8 cellular contexts compared by ENCODE assay signal in genomic region chr20:542777-543368, GRCh38. TPM values are rescaled to one million over a fixed set of nuclear protein-coding genes. Genes with fewer than 3 reads are reported as not detected.
DNase-seq lines count a peak whose midpoint lies in the region; ATAC-seq lines count a peak whose summit lies in the region.

No MANE protein-coding gene starts in this region.

- H3K36me3 ChIP-seq in mesodermal cell (ENCODE audit: control insufficient read depth, insufficient read depth, low read length) (peaks cover 43% of the 10 kb centered on the region), subcutaneous abdominal adipose tissue (ENCODE audit: control insufficient read depth in 5 of 5, insufficient read depth in 5 of 5, low read length in 5 of 5) (no peaks in the 10 kb centered on the region)

- H3K27ac ChIP-seq in mesodermal cell (ENCODE audit: low read depth, low read length, severe bottlenecking), result peak overlapping the region; percentile 86
- peak overlapping the region; percentile 66 for H3K27ac ChIP-seq in subcutaneous abdominal adipose tissue (ENCODE audit: low read depth, low read length)

- peaks cover 0 to 7% (median 4%) of the 10 kb centered on the region in 3 donors for H3K9me3 Mint-ChIP-seq in T-cell

- H3K9me3 ChIP-seq in mesodermal cell (ENCODE audit: control insufficient read depth, low read length) (peaks cover 36% of the 10 kb centered on the region), subcutaneous abdominal adipose tissue (ENCODE audit: control insufficient read depth in 5 of 5, low read length in 5 of 5) (no peaks in the 10 kb centered on the region)

- H3K36me3 Mint-ChIP-seq in T-cell, result peaks cover 21% of the 10 kb centered on the region

- ATAC-seq in HG03159 (IDR thresholded peaks at IDR 0.05; ENCODE audit: unreplicated experiment), result peak; percentile 10
- ATAC-seq in T-cell (replicated peaks in 1 of 4), result no peak

- peaks cover 4% of the 10 kb centered on the region in 2 donors for H3K27me3 Mint-ChIP-seq in T-cell

- H3K27me3 ChIP-seq in subcutaneous abdominal adipose tissue (ENCODE audit: control insufficient read depth in 5 of 5, insufficient read depth in 4 of 5, low read length in 5 of 5), result peaks cover 0 to 7% (median 0%) of the 10 kb centered on the region in 5 donors

- H3K4me1 ChIP-seq in mesodermal cell (ENCODE audit: control insufficient read depth, insufficient read depth, low read length, poor library complexity, severe bottlenecking) (no peaks in the 10 kb centered on the region), subcutaneous abdominal adipose tissue (ENCODE audit: control insufficient read depth in 5 of 5, insufficient read depth in 5 of 5, low read length in 5 of 5) (peaks cover 13 to 51% (median 44%) of the 10 kb centered on the region in 5 donors)

- POLR2A ChIA-PET in T-cell (lab: Charles Lee), result no interaction called here

- peak overlapping the region; percentile 91 to 96 (median 92) for H3K4me3 Mint-ChIP-seq in T-cell

- H3K27ac Mint-ChIP-seq in T-cell, result peak overlapping the region; percentile 28 to 57

- H3K4me3 ChIP-seq in mesodermal cell (ENCODE audit: extremely low read depth, insufficient read depth, low read length, poor library complexity, severe bottlenecking), result peak overlapping the region; percentile 99
- peak overlapping the region; percentile 75 to 97 (median 87) for H3K4me3 ChIP-seq in subcutaneous abdominal adipose tissue (ENCODE audit: low read depth in 1 of 5, low read length in 5 of 5)

- WGBS in mesodermal cell (ENCODE audit: insufficient coverage in 2 of 2), 2 experiments, result 0 to 2% methylated on average over 7 to 10 of the region's 12 CpGs

- H3K9ac ChIP-seq in subcutaneous abdominal adipose tissue (ENCODE audit: low read length in 5 of 5), result peak overlapping the region in 4 of 5 donors; percentile 87 to 94 (median 94)

- CTCF ChIA-PET in T-cell (lab: Charles Lee), result interaction anchor here in 1 of 2 donors (1.5 to 2.1 kb wide), 3 partner anchors 102 to 188 kb away, joined by 6 to 9 read pairs (median 6); partner anchors contain the start of gene RBCK1

- DNase-seq in NOMO-1 treated with DMSO at 0.1 percent for 48 hours (lab: John Stamatoyannopoulos, UW; ENCODE audit: unreplicated experiment) (peak; percentile 28), NOMO-1 treated with dmso at 0.1 percent for 144 hours (lab: John Stamatoyannopoulos, UW; ENCODE audit: unreplicated experiment) (no peak), T-cell (peak in 9 of 34 experiments; percentile 1 to 10 (median 4)), dermis blood vessel endothelial cell (peak; percentile 35), NCI-H446 treated with DMSO at 0.1 percent for 48 hours (lab: John Stamatoyannopoulos, UW) (no peak)

- peaks cover 62 to 70% (median 63%) of the 10 kb centered on the region in 3 donors for H3K4me1 Mint-ChIP-seq in T-cell

RNA-seq across cellular contexts. Expression of gene CSNK2A1, which starts 0.7 kb away (rescaled TPM):
- total RNA-seq in T-cell (10 to 100 TPM; 73.7 to 84.4 (median 77.4) TPM), dermis blood vessel endothelial cell (128 and 213 TPM in 2 replicates)
- 134 TPM for polyA plus RNA-seq in mesodermal cell (2013, experiment 1 of 2)
- polyA plus RNA-seq in mesodermal cell (2013, experiment 2 of 2), result 129 TPM

Comparison
In these comparisons a context has a peak if more than half of its experiments do, and no peak if none do; other contexts are left out.
1. DNase-seq: peak in NOMO-1 treated with DMSO at 0.1 percent for 48 hours (single experiment) and dermis blood vessel endothelial cell (single experiment); none in NOMO-1 treated with dmso at 0.1 percent for 144 hours (single experiment) and NCI-H446 treated with DMSO at 0.1 percent for 48 hours (single experiment).